ENCODE assay signal across 9 cellular contexts in genomic region chr19:45528149-45528743, GRCh38. TPM values are rescaled to one million over a fixed set of nuclear protein-coding genes. Genes with fewer than 3 reads are reported as not detected.
A peak's percentile ranks its signal among the peaks of the same experiment; 100 is the strongest.
DNase-seq lines count a peak whose midpoint lies in the region; ATAC-seq, FAIRE-seq and TF ChIP-seq lines count a peak whose summit lies in the region.
"Had no signal": no experiment of that assay in that cellular context is flagged by ENCODE, and none has a peak within 500 bp of the region (broad histone marks: within the 10 kb centered on the region; RNA-seq: fewer than 3 reads in every experiment).

No MANE protein-coding gene starts in this region.

- H3K36me3 Mint-ChIP-seq in activated naive CD8-positive, alpha-beta T cell, result no peaks in the 10 kb centered on the region
- H3K36me3 Mint-ChIP-seq in activated naive CD8-positive, alpha-beta T cell treated with anti-CD3 and anti-CD28 coated beads, Interleukin-2, amount 50 U/mL, for 24 hours (ENCODE audit: low read depth), result peaks cover 23% of the 10 kb centered on the region
- peaks cover 31% of the 10 kb centered on the region for H3K36me3 Mint-ChIP-seq in astrocyte (ENCODE audit: low read depth, unreplicated experiment)
- H3K36me3 Mint-ChIP-seq in type B pancreatic cell, result peaks cover 20% of the 10 kb centered on the region

- H3K27ac ChIP-seq in astrocyte (ENCODE audit: low read depth, low read length), result no peak overlapping the region

- no peak for TF ChIP-seq CTCF in astrocyte (IDR thresholded peaks at IDR 0.05; ENCODE audit: insufficient read depth, low read depth, low read length)
- TF ChIP-seq CTCF in type B pancreatic cell (conservative IDR thresholded peaks at IDR 0.05), result no peak

- peak overlapping the region; percentile 15 for H3K4me2 ChIP-seq in astrocyte (ENCODE audit: low read length)

- peaks cover 36% of the 10 kb centered on the region for H3K36me3 ChIP-seq in astrocyte (ENCODE audit: insufficient read depth, low read length)

- H3K9me3 Mint-ChIP-seq in activated naive CD8-positive, alpha-beta T cell (ENCODE audit: low read depth), result no peaks in the 10 kb centered on the region
- H3K9me3 Mint-ChIP-seq in activated naive CD8-positive, alpha-beta T cell treated with anti-CD3 and anti-CD28 coated beads, Interleukin-2, amount 50 U/mL, for 24 hours, result peaks cover 6% of the 10 kb centered on the region
- H3K9me3 Mint-ChIP-seq in astrocyte (ENCODE audit: unreplicated experiment), result peaks cover 3% of the 10 kb centered on the region
- no peaks in the 10 kb centered on the region for H3K9me3 Mint-ChIP-seq in type B pancreatic cell

- no peaks in the 10 kb centered on the region for H3K27me3 ChIP-seq in astrocyte (ENCODE audit: insufficient read depth, low read length)

- H3K9me3 ChIP-seq in astrocyte (ENCODE audit: insufficient read depth, low read depth, low read length), result no peaks in the 10 kb centered on the region

- H3K4me1 ChIP-seq in astrocyte (ENCODE audit: insufficient read depth, low read length), result peaks cover 15% of the 10 kb centered on the region

- no peak overlapping the region for H3K4me3 ChIP-seq in astrocyte (ENCODE audit: insufficient read depth, low read depth, low read length)

- no peak overlapping the region for H3K27ac Mint-ChIP-seq in activated naive CD8-positive, alpha-beta T cell
- no peak overlapping the region for H3K27ac Mint-ChIP-seq in activated naive CD8-positive, alpha-beta T cell treated with anti-CD3 and anti-CD28 coated beads, Interleukin-2, amount 50 U/mL, for 24 hours
- no peak overlapping the region for H3K27ac Mint-ChIP-seq in astrocyte (ENCODE audit: unreplicated experiment)
- peak overlapping the region; percentile 74 for H3K27ac Mint-ChIP-seq in type B pancreatic cell

- H3K27me3 Mint-ChIP-seq in activated naive CD8-positive, alpha-beta T cell, result no peaks in the 10 kb centered on the region
- H3K27me3 Mint-ChIP-seq in activated naive CD8-positive, alpha-beta T cell treated with anti-CD3 and anti-CD28 coated beads, Interleukin-2, amount 50 U/mL, for 24 hours, result no peaks in the 10 kb centered on the region
- H3K27me3 Mint-ChIP-seq in astrocyte (ENCODE audit: low read depth, unreplicated experiment) (no peaks in the 10 kb centered on the region), type B pancreatic cell (peaks cover 31% of the 10 kb centered on the region)

- H4K20me1 ChIP-seq in astrocyte (ENCODE audit: insufficient read depth, low read length), result peaks cover 58% of the 10 kb centered on the region

- H3K4me3 Mint-ChIP-seq in activated naive CD8-positive, alpha-beta T cell, result peak overlapping the region; percentile 60
- H3K4me3 Mint-ChIP-seq in activated naive CD8-positive, alpha-beta T cell treated with anti-CD3 and anti-CD28 coated beads, Interleukin-2, amount 50 U/mL, for 24 hours, result no peak overlapping the region
- peak overlapping the region; percentile 28 for H3K4me3 Mint-ChIP-seq in astrocyte (ENCODE audit: unreplicated experiment)
- H3K4me3 Mint-ChIP-seq in type B pancreatic cell, result peak overlapping the region; percentile 86

- no peak for DNase-seq in activated naive CD8-positive, alpha-beta T cell treated with anti-CD3 and anti-CD28 coated beads, Interleukin-2, amount 50 U/mL, for 24 hours
- peak; percentile 69 for DNase-seq in astrocyte (ENCODE audit: low read depth)
- DNase-seq in iris pigment epithelial cell (ENCODE audit: low read depth), result peak; percentile 40
- DNase-seq in type B pancreatic cell (ENCODE audit: extremely low spot score, unreplicated experiment), result no peak
- no peak for DNase-seq in SKM-1 treated with dmso at 0.1 percent for 144 hours (lab: John Stamatoyannopoulos, UW; ENCODE audit: unreplicated experiment)
- DNase-seq in globus pallidus (ENCODE audit: low spot score), result no peak
- no peak for DNase-seq in ureter (ENCODE audit: low spot score)
- DNase-seq: central memory CD4-positive, alpha-beta T cell had no signal

- no peak overlapping the region for H2AFZ ChIP-seq in astrocyte (ENCODE audit: low read depth, low read length)

- FAIRE-seq in astrocyte (lab: Jason Lieb, UNC), result no peak

- no peaks in the 10 kb centered on the region for H3K79me2 ChIP-seq in astrocyte (ENCODE audit: insufficient read depth, low read length)

- no peak for ATAC-seq in activated naive CD8-positive, alpha-beta T cell treated with anti-CD3 and anti-CD28 coated beads, Interleukin-2, amount 50 U/mL, for 24 hours

- H3K4me1 Mint-ChIP-seq in activated naive CD8-positive, alpha-beta T cell (ENCODE audit: low read depth), result peaks cover 19% of the 10 kb centered on the region
- H3K4me1 Mint-ChIP-seq in activated naive CD8-positive, alpha-beta T cell treated with anti-CD3 and anti-CD28 coated beads, Interleukin-2, amount 50 U/mL, for 24 hours, result peaks cover 14% of the 10 kb centered on the region
- H3K4me1 Mint-ChIP-seq in astrocyte (ENCODE audit: low read depth, unreplicated experiment), result peaks cover 11% of the 10 kb centered on the region
- H3K4me1 Mint-ChIP-seq in type B pancreatic cell (ENCODE audit: unreplicated experiment), result peaks cover 19% of the 10 kb centered on the region

- H3K9ac ChIP-seq in astrocyte (ENCODE audit: low read length), result no peak overlapping the region

RNA-seq across cellular contexts. Expression of gene VASP, which starts 21.0 kb away (rescaled TPM):
- 205 and 222 TPM in 2 replicates for total RNA-seq in astrocyte
- 51.9 and 73.0 TPM in 2 replicates for total RNA-seq in type B pancreatic cell (ENCODE audit: low replicate concordance)
- 90.1 TPM for total RNA-seq in ureter

RNA-seq across cellular contexts. Expression of gene PPM1N, which starts 30.0 kb away (rescaled TPM):
- total RNA-seq in astrocyte, result 0.67 and 1.3 TPM in 2 replicates
- 0.48 TPM in 1 of 2 replicates, not detected in the other for total RNA-seq in type B pancreatic cell (ENCODE audit: low replicate concordance)
- 1.4 TPM for total RNA-seq in ureter

RNA-seq across cellular contexts. Expression of gene RTN2, which starts 31.4 kb away (rescaled TPM):
- total RNA-seq in astrocyte (29.1 and 35.3 TPM in 2 replicates), type B pancreatic cell (ENCODE audit: low replicate concordance) (11.9 and 13.0 TPM in 2 replicates), ureter (5.8 TPM)

RNA-seq across cellular contexts. Expression of gene OPA3, which starts 56.4 kb away (rescaled TPM):
- total RNA-seq in astrocyte (12.4 and 12.8 TPM in 2 replicates), type B pancreatic cell (ENCODE audit: low replicate concordance) (10.1 and 16.2 TPM in 2 replicates), ureter (21.1 TPM)

Comparison
In these comparisons a context has a peak if more than half of its experiments do, and no peak if none do; other contexts are left out.
1. DNase-seq: peak in astrocyte (single experiment) and iris pigment epithelial cell (single experiment); none in activated naive CD8-positive, alpha-beta T cell treated with anti-CD3 and anti-CD28 coated beads, Interleukin-2, amount 50 U/mL, for 24 hours (single experiment), type B pancreatic cell (single experiment), SKM-1 treated with dmso at 0.1 percent for 144 hours (single experiment), globus pallidus (single experiment) and ureter (single experiment).